In genomic region chr20:31723282-31724078, GRCh38 we compare ENCODE assay signal across 8 cellular contexts. TPM values are rescaled to one million over a fixed set of nuclear protein-coding genes. Genes with fewer than 3 reads are reported as not detected.
A peak's percentile ranks its signal among the peaks of the same experiment; 100 is the strongest.
DNase-seq lines count a peak whose midpoint lies in the region; ATAC-seq and TF ChIP-seq lines count a peak whose summit lies in the region.

No MANE protein-coding gene starts in this region.

- H3K27ac ChIP-seq in CD4-positive, alpha-beta T cell (ENCODE audit: low read depth, low read length), result peak overlapping the region; percentile 92

- peaks cover 25% of the 10 kb centered on the region for H3K36me3 Mint-ChIP-seq in CD4-positive, alpha-beta T cell (ENCODE audit: low read depth)
- H3K36me3 Mint-ChIP-seq in dendritic cell treated with granulocyte-macrophage colony-stimulating factor and Interleukin-4, amounts not matched to agents 40 ng/mL and 50 ng/mL, for 4 days (ENCODE audit: low read depth), result peaks cover 46% of the 10 kb centered on the region

- peak overlapping the region; percentile 97 for H3K4me3 Mint-ChIP-seq in CD4-positive, alpha-beta T cell
- peak overlapping the region; percentile 93 for H3K4me3 Mint-ChIP-seq in dendritic cell treated with granulocyte-macrophage colony-stimulating factor and Interleukin-4, amounts not matched to agents 40 ng/mL and 50 ng/mL, for 4 days

- POLR2A ChIA-PET in CD4-positive, alpha-beta T cell (lab: Charles Lee), result interaction anchor here (1.0 to 7.5 kb wide), 18 partner anchors 9 to 162 kb away, joined by 3 to 114 read pairs (median 6); partner anchors contain the start of genes ID1 and TPX2

- H3K9me3 Mint-ChIP-seq in CD4-positive, alpha-beta T cell, result no peaks in the 10 kb centered on the region
- H3K9me3 Mint-ChIP-seq in dendritic cell treated with granulocyte-macrophage colony-stimulating factor and Interleukin-4, amounts not matched to agents 40 ng/mL and 50 ng/mL, for 4 days, result no peaks in the 10 kb centered on the region

- peaks cover 44% of the 10 kb centered on the region for H3K4me1 Mint-ChIP-seq in CD4-positive, alpha-beta T cell (ENCODE audit: low read depth)
- H3K4me1 Mint-ChIP-seq in dendritic cell treated with granulocyte-macrophage colony-stimulating factor and Interleukin-4, amounts not matched to agents 40 ng/mL and 50 ng/mL, for 4 days (ENCODE audit: low read depth), result peaks cover 48% of the 10 kb centered on the region

- peak; percentile 92 for ATAC-seq in CD4-positive, alpha-beta T cell (ENCODE audit: poor library complexity)
- ATAC-seq in GM19372 (IDR thresholded peaks at IDR 0.05; ENCODE audit: low read depth, unreplicated experiment) (peak; percentile 89), HG03521 (IDR thresholded peaks at IDR 0.05; ENCODE audit: unreplicated experiment) (peak; percentile 90)

- TF ChIP-seq CTCF in CD4-positive, alpha-beta T cell (IDR thresholded peaks at IDR 0.05), result peak; percentile 85
- TF ChIP-seq CTCF in lower leg skin (IDR thresholded peaks at IDR 0.05), result peak in 1 of 3 donors; percentile 91

- no peaks in the 10 kb centered on the region for H3K27me3 Mint-ChIP-seq in CD4-positive, alpha-beta T cell
- no peaks in the 10 kb centered on the region for H3K27me3 Mint-ChIP-seq in dendritic cell treated with granulocyte-macrophage colony-stimulating factor and Interleukin-4, amounts not matched to agents 40 ng/mL and 50 ng/mL, for 4 days

- H3K9me3 ChIP-seq in CD4-positive, alpha-beta T cell (ENCODE audit: control insufficient read depth, low read length), result no peaks in the 10 kb centered on the region

- peak in 1 of 2 donors; percentile 12 for TF ChIP-seq POLR2A in lower leg skin (IDR thresholded peaks at IDR 0.05)

- intact Hi-C loops in CD4-positive, alpha-beta T cell (cut with DNase I, micrococcal nuclease), result loop anchor here (1.0 to 5.0 kb wide), 6 partner anchors 46 to 209 kb away; partner anchors contain the start of genes HM13 (in 1 of the 2) and ID1 (in 1 of the 2)
- intact Hi-C loops in dendritic cell treated with granulocyte-macrophage colony-stimulating factor and Interleukin-4, amounts not matched to agents 40 ng/mL and 50 ng/mL, for 4 days (cut with micrococcal nuclease), result loop anchor here (1.0 to 2.0 kb wide), 4 partner anchors 15 to 89 kb away; partner anchors contain the start of gene TPX2
- intact Hi-C loops in lower leg skin (cut with DNase I; ENCODE audit: low total_unique reads), result loop anchor here (5.0 to 10.0 kb wide), 2 partner anchors 61 to 169 kb away; no protein-coding TSS in a partner anchor

- CTCF ChIA-PET in CD4-positive, alpha-beta T cell (lab: Charles Lee), result interaction anchor here (0.6 to 7.2 kb wide), 31 partner anchors 9 to 1097 kb away, joined by 3 to 197 read pairs (median 4); partner anchors contain the start of genes HM13, ID1 and TPX2

- peak overlapping the region; percentile 87 for H3K27ac Mint-ChIP-seq in CD4-positive, alpha-beta T cell
- peak overlapping the region; percentile 97 for H3K27ac Mint-ChIP-seq in dendritic cell treated with granulocyte-macrophage colony-stimulating factor and Interleukin-4, amounts not matched to agents 40 ng/mL and 50 ng/mL, for 4 days

- 0 to 1% methylated on average over 44 to 62 of the region's 81 CpGs for WGBS in lower leg skin, 2 donors

- H3K4me3 ChIP-seq in lower leg skin (ENCODE audit: low read depth, poor library complexity, severe bottlenecking), result peak overlapping the region; percentile 74

- no peaks in the 10 kb centered on the region for H3K27me3 ChIP-seq in CD4-positive, alpha-beta T cell (ENCODE audit: control insufficient read depth, insufficient read depth, low read length)

- DNase-seq in CD4-positive, alpha-beta T cell, result peak; percentile 91 to 97 (median 96)
- peak; percentile 93 for DNase-seq in NCI-H526 treated with DMSO at 0.1 percent for 48 hours (lab: John Stamatoyannopoulos, UW)
- peak; percentile 94 to 95 for DNase-seq in activated CD4-positive, alpha-beta T cell treated with anti-CD3 and anti-CD28 coated beads, Interleukin-2, amount 50 U/mL, for 24 hours (ENCODE audit: low read depth in 1 of 2, low spot score in 1 of 2)
- DNase-seq in lower leg skin (ENCODE audit: low spot score in 2 of 2), result peak; percentile 95 to 99
- DNase-seq in stimulated activated CD4-positive, alpha-beta T cell treated with anti-CD3 and anti-CD28 coated beads, Interleukin-4, amount 100 ng/mL, for 4 hours, result peak; percentile 98

RNA-seq across cellular contexts. Expression of gene BCL2L1, which starts 0.8 kb away (rescaled TPM):
- total RNA-seq in CD4-positive, alpha-beta T cell, result 10 to 100 TPM; 11.8 to 11.9 TPM
- total RNA-seq in lower leg skin, result 100 to 1,000 TPM; 115 to 152 (median 125) TPM

RNA-seq across cellular contexts. Expression of gene TPX2, which starts 15.6 kb away (rescaled TPM):
- under 1 TPM; 0.85 to 0.89 TPM for total RNA-seq in CD4-positive, alpha-beta T cell
- 10 to 100 TPM in 1 of 4 donors, 1 to 10 TPM in 3; 5.9 to 10.2 (median 7.3) TPM for total RNA-seq in lower leg skin

Comparison
In these comparisons a context has a peak if more than half of its experiments do, and no peak if none do; other contexts are left out.
1. Peak in every context shown above with its lines: DNase-seq, ATAC-seq, H3K4me3 ChIP-seq and H3K27ac ChIP-seq.
2. RNA of gene BCL2L1, which starts 0.8 kb away (total RNA-seq): 115 to 152 TPM in lower leg skin; 11.8 to 11.9 TPM in CD4-positive, alpha-beta T cell; every median in the first group is over 4 times any median in the second.